12 cellular contexts compared by ENCODE assay signal in the genomic region with DNA sequence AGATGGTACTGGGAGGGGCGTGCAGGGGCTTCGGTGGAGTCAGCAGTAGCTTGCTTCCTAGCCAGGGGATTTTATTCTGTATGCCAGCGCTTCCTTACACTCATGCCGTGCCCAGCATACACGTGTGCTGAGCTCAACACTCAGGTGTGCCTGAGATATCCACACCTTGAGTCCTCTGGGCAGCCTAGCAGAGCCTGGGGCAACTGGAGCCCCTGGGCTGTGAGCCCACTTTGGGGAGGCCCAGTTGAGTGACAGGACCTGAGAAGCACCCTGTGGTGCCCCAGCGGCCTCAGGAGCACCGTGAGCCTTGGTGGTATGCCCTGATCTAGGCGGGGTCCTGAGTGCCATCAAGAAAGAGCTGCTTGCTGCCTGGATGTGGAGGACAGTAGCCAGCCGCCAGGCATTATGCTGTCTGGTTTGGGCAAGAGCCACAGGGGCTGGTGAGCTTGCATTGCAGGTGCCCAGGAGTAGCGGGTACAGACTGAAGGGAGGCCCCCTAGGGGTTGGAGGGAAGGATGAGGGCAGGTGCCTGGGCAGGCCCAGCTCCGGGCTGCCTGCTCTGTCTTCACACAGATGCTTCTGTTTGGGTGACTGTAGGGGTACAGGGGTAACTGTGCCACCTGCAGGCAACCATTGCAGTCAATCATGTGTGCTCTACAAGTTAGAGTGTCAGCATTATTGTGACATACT. TPM values are rescaled to one million over a fixed set of nuclear protein-coding genes. Genes with fewer than 3 reads are reported as not detected.
DNase-seq lines count a peak whose midpoint lies in the region; ATAC-seq and TF ChIP-seq lines count a peak whose summit lies in the region.
"Had no signal": no experiment of that assay in that cellular context is flagged by ENCODE, and none has a peak within 500 bp of the region (broad histone marks: within the 10 kb centered on the region; RNA-seq: fewer than 3 reads in every experiment).

No MANE protein-coding gene starts in this region.

- no peaks in the 10 kb centered on the region for H3K36me3 Mint-ChIP-seq in activated T-helper 17 cell treated with anti-CD3 and anti-CD28 coated beads, Interleukin-2, amount 50 U/mL, for 72 hours (ENCODE audit: low read depth)
- no peaks in the 10 kb centered on the region for H3K36me3 Mint-ChIP-seq in osteocyte (ENCODE audit: unreplicated experiment)

- no peaks in the 10 kb centered on the region for H3K4me1 Mint-ChIP-seq in activated T-helper 17 cell treated with anti-CD3 and anti-CD28 coated beads, Interleukin-2, amount 50 U/mL, for 72 hours
- H3K4me1 Mint-ChIP-seq in osteocyte (ENCODE audit: unreplicated experiment): no peaks in the 10 kb centered on the region

- no peak overlapping the region for H3K27ac Mint-ChIP-seq in activated T-helper 17 cell treated with anti-CD3 and anti-CD28 coated beads, Interleukin-2, amount 50 U/mL, for 72 hours
- H3K27ac Mint-ChIP-seq in osteocyte (ENCODE audit: unreplicated experiment): no peak overlapping the region

- no peak overlapping the region for H3K4me2 ChIP-seq in SK-N-SH

- no peak overlapping the region for H3K27ac ChIP-seq in SK-N-SH (ENCODE audit: low read depth in 2 of 2, low read length in 1 of 2)
- H3K27ac ChIP-seq in prostate gland: no peak overlapping the region
- H3K27ac ChIP-seq: gastrocnemius medialis had no signal

- CTCF ChIA-PET in SK-N-SH (lab: Yijun Ruan, JAX): interaction anchor here (1.0 to 1.4 kb wide), 3 partner anchors 9 to 386 kb away, joined by 3 to 5 read pairs (median 5); no protein-coding TSS in a partner anchor

- H3K36me3 ChIP-seq in SK-N-SH (replicated peaks in 1 of 2; ENCODE audit: control insufficient read depth in 1 of 2, insufficient read depth in 2 of 2, low read length in 1 of 2): no peaks in the 10 kb centered on the region
- no peaks in the 10 kb centered on the region for H3K36me3 ChIP-seq in prostate gland
- H3K36me3 ChIP-seq: gastrocnemius medialis had no signal

- H3K27me3 Mint-ChIP-seq in activated T-helper 17 cell treated with anti-CD3 and anti-CD28 coated beads, Interleukin-2, amount 50 U/mL, for 72 hours: no peaks in the 10 kb centered on the region
- peaks cover 2% of the 10 kb centered on the region for H3K27me3 Mint-ChIP-seq in osteocyte (ENCODE audit: unreplicated experiment)

- DNase-seq in SK-N-SH: no peak
- no peak for DNase-seq in HFF-Myc (ENCODE audit: extremely low read depth, low read depth)
- no peak for DNase-seq in osteocyte (ENCODE audit: extremely low spot score, unreplicated experiment)
- no peak for DNase-seq in prostate gland (ENCODE audit: low spot score)
- DNase-seq in NCI-H774 (lab: John Stamatoyannopoulos, UW): no peak
- no peak for DNase-seq in mesenteric fat pad (ENCODE audit: low spot score)
- DNase-seq: activated T-cell treated with anti-CD3 and anti-CD28 coated beads, Interleukin-2, amount 50 U/mL, for 4 hours; gastrocnemius medialis; HCEC 1CT had no signal

- TF ChIP-seq EP300 in SK-N-SH (IDR thresholded peaks at IDR 0.05; ENCODE audit: borderline replicate concordance in 1 of 2, low read depth in 1 of 2, low read length in 1 of 2): no peak

- H3K4me3 Mint-ChIP-seq in activated T-helper 17 cell treated with anti-CD3 and anti-CD28 coated beads, Interleukin-2, amount 50 U/mL, for 72 hours: no peak overlapping the region
- H3K4me3 Mint-ChIP-seq in osteocyte (ENCODE audit: unreplicated experiment): no peak overlapping the region
- H3K4me3 Mint-ChIP-seq: activated T-cell treated with anti-CD3 and anti-CD28 coated beads, Interleukin-2, amount 50 U/mL, for 4 hours had no signal

- H3K9me3 Mint-ChIP-seq in activated T-helper 17 cell treated with anti-CD3 and anti-CD28 coated beads, Interleukin-2, amount 50 U/mL, for 72 hours: no peaks in the 10 kb centered on the region
- H3K9me3 Mint-ChIP-seq in osteocyte (ENCODE audit: unreplicated experiment): no peaks in the 10 kb centered on the region
- H3K9me3 Mint-ChIP-seq: activated T-cell treated with anti-CD3 and anti-CD28 coated beads, Interleukin-2, amount 50 U/mL, for 4 hours had no signal

- TF ChIP-seq CTCF in SK-N-SH (IDR thresholded peaks at IDR 0.05) (no peak), HFF-Myc (IDR thresholded peaks at IDR 0.05; ENCODE audit: low read depth, low read length, missing control alignments) (peak; percentile 11), osteocyte (IDR thresholded peaks at IDR 0.05) (peak; percentile 8), prostate gland (IDR thresholded peaks at IDR 0.05) (no peak)

- H3K4me1 ChIP-seq in SK-N-SH (ENCODE audit: control insufficient read depth in 1 of 2, insufficient read depth in 2 of 2, low read depth in 1 of 2, low read length in 1 of 2) (no peaks in the 10 kb centered on the region), prostate gland (replicated peaks) (no peaks in the 10 kb centered on the region)
- H3K4me1 ChIP-seq: gastrocnemius medialis had no signal

- POLR2A ChIA-PET in SK-N-SH (lab: Yijun Ruan, JAX): no interaction called here

- H2AFZ ChIP-seq in SK-N-SH (ENCODE audit: low read depth): no peak overlapping the region

- H3K27me3 ChIP-seq in SK-N-SH (ENCODE audit: insufficient read depth) (peaks cover 21% of the 10 kb centered on the region; the same call in 1 of the 2 replicates), prostate gland (replicated peaks; ENCODE audit: insufficient read depth) (no peaks in the 10 kb centered on the region)
- H3K27me3 ChIP-seq: gastrocnemius medialis had no signal

- H3K79me2 ChIP-seq in SK-N-SH (ENCODE audit: insufficient read depth): no peaks in the 10 kb centered on the region

- no peak for TF ChIP-seq RAD21 in SK-N-SH (IDR thresholded peaks at IDR 0.05; ENCODE audit: low read length)

- no peaks in the 10 kb centered on the region for H3K9me2 ChIP-seq in SK-N-SH

- peak; percentile 51 for ATAC-seq in SK-N-SH treated with all-trans-retinoic acid at 6 μM for 48 hours
- ATAC-seq in activated T-helper 17 cell treated with anti-CD3 and anti-CD28 coated beads, Interleukin-2, amount 50 U/mL, for 72 hours (replicated peaks): peak; percentile 19
- ATAC-seq: gastrocnemius medialis had no signal

- no peak overlapping the region for H3K9ac ChIP-seq in SK-N-SH

- no peaks in the 10 kb centered on the region for H4K20me1 ChIP-seq in SK-N-SH (ENCODE audit: insufficient read depth)

- no peak for TF ChIP-seq POLR2A in prostate gland (IDR thresholded peaks at IDR 0.05)

- 65% methylated on average over 8 of the region's 11 CpGs for WGBS in SK-N-SH (ENCODE audit: low lambda C conversion rate)
- 66% methylated on average over 11 of the region's 11 CpGs for WGBS in prostate gland

- no peak overlapping the region for H3K4me3 ChIP-seq in SK-N-SH (ENCODE audit: low read depth in 2 of 2, low read length in 1 of 2)
- no peak overlapping the region for H3K4me3 ChIP-seq in HFF-Myc (replicated peaks; ENCODE audit: low read depth, low read length)
- no peak overlapping the region for H3K4me3 ChIP-seq in prostate gland
- H3K4me3 ChIP-seq: gastrocnemius medialis had no signal

- H3K9me3 ChIP-seq in SK-N-SH: no peaks in the 10 kb centered on the region
- no peaks in the 10 kb centered on the region for H3K9me3 ChIP-seq in prostate gland
- H3K9me3 ChIP-seq: gastrocnemius medialis had no signal

- intact Hi-C loops in prostate gland (cut with DNase I): no loop called here

- no peaks in the 10 kb centered on the region for H3F3A ChIP-seq in SK-N-SH (replicated peaks; ENCODE audit: insufficient read depth)

TF ChIP-seq in SK-N-SH treated with all-trans-retinoic acid at 6 μM for 48 hours, 23 proteins besides CTCF, POLR2A, EP300 and RAD21 (continues in another document):
- TF ChIP-seq ZC3H10 (CRISPR knock-in tag; IDR thresholded peaks at IDR 0.05): no peak
- no peak for TF ChIP-seq SNAI2 (CRISPR knock-in tag; IDR thresholded peaks at IDR 0.05)
- no peak for TF ChIP-seq GLIS3 (CRISPR knock-in tag; IDR thresholded peaks at IDR 0.05)
- no peak for TF ChIP-seq TCF4 (CRISPR knock-in tag; IDR thresholded peaks at IDR 0.05; ENCODE audit: borderline replicate concordance)
- TF ChIP-seq ISL1 (CRISPR knock-in tag; IDR thresholded peaks at IDR 0.05): no peak
- no peak for TF ChIP-seq ZNF70 (CRISPR knock-in tag; IDR thresholded peaks at IDR 0.05)
- TF ChIP-seq ARNTL (CRISPR knock-in tag; IDR thresholded peaks at IDR 0.05; ENCODE audit: borderline replicate concordance, low read depth): no peak
- TF ChIP-seq CSDC2 (CRISPR knock-in tag; IDR thresholded peaks at IDR 0.05): no peak
- TF ChIP-seq ZNF565 (CRISPR knock-in tag; conservative IDR thresholded peaks at IDR 0.05; ENCODE audit: low read depth): no peak

TF ChIP-seq in SK-N-SH, 30 proteins besides CTCF, POLR2A, EP300 and RAD21 (continues in another document):
- TF ChIP-seq CHD2 (IDR thresholded peaks at IDR 0.05; ENCODE audit: low read length, partially characterized antibody): no peak
- no peak for TF ChIP-seq MEF2A (IDR thresholded peaks at IDR 0.05; ENCODE audit: borderline replicate concordance, low read depth)
- TF ChIP-seq, protein P1, sequence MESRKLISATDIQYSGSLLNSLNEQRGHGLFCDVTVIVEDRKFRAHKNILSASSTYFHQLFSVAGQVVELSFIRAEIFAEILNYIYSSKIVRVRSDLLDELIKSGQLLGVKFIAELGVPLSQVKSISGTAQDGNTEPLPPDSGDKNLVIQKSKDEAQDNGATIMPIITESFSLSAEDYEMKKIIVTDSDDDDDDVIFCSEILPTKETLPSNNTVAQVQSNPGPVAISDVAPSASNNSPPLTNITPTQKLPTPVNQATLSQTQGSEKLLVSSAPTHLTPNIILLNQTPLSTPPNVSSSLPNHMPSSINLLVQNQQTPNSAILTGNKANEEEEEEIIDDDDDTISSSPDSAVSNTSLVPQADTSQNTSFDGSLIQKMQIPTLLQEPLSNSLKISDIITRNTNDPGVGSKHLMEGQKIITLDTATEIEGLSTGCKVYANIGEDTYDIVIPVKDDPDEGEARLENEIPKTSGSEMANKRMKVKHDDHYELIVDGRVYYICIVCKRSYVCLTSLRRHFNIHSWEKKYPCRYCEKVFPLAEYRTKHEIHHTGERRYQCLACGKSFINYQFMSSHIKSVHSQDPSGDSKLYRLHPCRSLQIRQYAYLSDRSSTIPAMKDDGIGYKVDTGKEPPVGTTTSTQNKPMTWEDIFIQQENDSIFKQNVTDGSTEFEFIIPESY (IDR thresholded peaks at IDR 0.05; ENCODE audit: borderline replicate concordance, low read depth): no peak
- no peak for TF ChIP-seq TEAD4 (IDR thresholded peaks at IDR 0.05; ENCODE audit: borderline replicate concordance, insufficient read depth)

RNA-seq across cellular contexts. Expression of a gene that starts 42.9 kb away (rescaled TPM):
- polyA plus RNA-seq in SK-N-SH (2012; rRNA removed): 16.7 and 21.1 TPM in 2 replicates
- 16.8 and 18.4 TPM in 2 replicates for polyA plus RNA-seq in SK-N-SH (2012; cell fraction: cytosol; rRNA removed)
- 18.9 and 20.6 TPM in 2 replicates for polyA plus RNA-seq in SK-N-SH (2012; cell fraction: nucleus; rRNA removed)
- total RNA-seq in activated T-helper 17 cell treated with anti-CD3 and anti-CD28 coated beads, Interleukin-2, amount 50 U/mL, for 72 hours: 10 to 100 TPM; 13.0 to 18.5 TPM
- 10.1 and 10.5 TPM in 2 replicates for total RNA-seq in osteocyte
- 10 to 100 TPM; 12.5 to 19.8 TPM for total RNA-seq in prostate gland
- total RNA-seq in mesenteric fat pad: 11.7 TPM

RNA-seq across cellular contexts. Expression of a gene that starts 47.8 kb away (rescaled TPM):
- polyA plus RNA-seq in SK-N-SH (2012; rRNA removed): not detected in 2 replicates
- polyA plus RNA-seq in SK-N-SH (2012; cell fraction: cytosol; rRNA removed): not detected in 2 replicates
- polyA plus RNA-seq in SK-N-SH (2012; cell fraction: nucleus; rRNA removed): not detected in 2 replicates
- not detected for total RNA-seq in activated T-helper 17 cell treated with anti-CD3 and anti-CD28 coated beads, Interleukin-2, amount 50 U/mL, for 72 hours
- total RNA-seq in osteocyte (15.5 and 16.4 TPM in 2 replicates), prostate gland (not detected), mesenteric fat pad (not detected)
- total RNA-seq: activated T-cell treated with anti-CD3 and anti-CD28 coated beads, Interleukin-2, amount 50 U/mL, for 4 hours; gastrocnemius medialis; lung microvascular endothelial cell had no signal

Comparison
In these comparisons a context has a peak if more than half of its experiments do, and no peak if none do; other contexts are left out.
1. CTCF ChIP-seq: peak in HFF-Myc (single experiment) and osteocyte (single experiment); none in SK-N-SH (single experiment) and prostate gland (0 of 4).
2. RNA of a gene that starts 47.8 kb away (total RNA-seq): 15.5 to 16.4 TPM in osteocyte; not detected in prostate gland, not detected in activated T-helper 17 cell treated with anti-CD3 and anti-CD28 coated beads, Interleukin-2, amount 50 U/mL, for 72 hours and not detected in mesenteric fat pad (single experiment); every median in the first group is over 10 times any median in the second.